In the genomic region with DNA sequence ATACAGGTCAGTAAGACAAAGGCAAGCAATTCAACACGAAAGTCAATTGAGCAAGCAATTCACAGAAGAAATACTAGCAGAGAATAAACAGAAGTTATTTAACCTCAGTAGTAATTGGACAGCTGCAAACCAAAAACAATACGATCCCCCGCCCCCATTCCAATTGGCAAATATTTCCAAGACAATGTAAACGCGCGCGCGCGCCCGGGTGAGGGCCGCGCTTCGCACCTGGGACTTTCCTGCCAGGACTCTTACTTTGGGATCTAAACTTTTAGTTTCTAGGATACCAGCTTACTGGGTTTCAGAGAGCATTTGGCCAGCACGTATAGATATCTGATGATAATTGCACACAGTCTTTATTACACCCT, we compare ENCODE assay signal across 8 cellular contexts. TPM values are rescaled to one million over a fixed set of nuclear protein-coding genes. Genes with fewer than 3 reads are reported as not detected.
DNase-seq lines count a peak whose midpoint lies in the region; ATAC-seq and TF ChIP-seq lines count a peak whose summit lies in the region.

No MANE protein-coding gene starts in this region.

- H3K27me3 Mint-ChIP-seq in WTC11 (ENCODE audit: low read depth) (no peaks in the 10 kb centered on the region), neural crest cell (ENCODE audit: low read depth) (no peaks in the 10 kb centered on the region)

- DNase-seq in ELR (ENCODE audit: low read depth) (peak; percentile 40), LHCN-M2 (ENCODE audit: low read depth) (peak; percentile 58), WTC11 (ENCODE audit: low spot score) (peak; percentile 75), fibroblast of mammary gland (ENCODE audit: low read depth) (peak; percentile 40), neural crest cell (ENCODE audit: low read depth, low spot score) (no peak), KG1 (lab: John Stamatoyannopoulos, UW) (no peak), GF-D8 (lab: John Stamatoyannopoulos, UW) (no peak)

- H3K4me1 Mint-ChIP-seq in WTC11 (peaks cover 27% of the 10 kb centered on the region), neural crest cell (peaks cover 30% of the 10 kb centered on the region)

- POLR2A ChIA-PET in WTC11 (lab: Charles Lee) = interaction anchor here (1.0 to 2.0 kb wide), 9 partner anchors 7 to 65 kb away, joined by 3 to 30 read pairs (median 4); a partner anchor contains a TSS

- no peaks in the 10 kb centered on the region for H3K9me3 Mint-ChIP-seq in WTC11
- H3K9me3 Mint-ChIP-seq in neural crest cell = no peaks in the 10 kb centered on the region

- ATAC-seq in WTC11 = peak; percentile 4
- no peak for ATAC-seq in GM21381 (IDR thresholded peaks at IDR 0.05; ENCODE audit: unreplicated experiment)

- CTCF ChIA-PET in WTC11 (lab: Charles Lee) = interaction anchor here (1.2 to 2.1 kb wide), 4 partner anchors 8 to 215 kb away, joined by 6 to 11 read pairs (median 8); a partner anchor contains a TSS

- H3K36me3 Mint-ChIP-seq in WTC11 (peaks cover 29% of the 10 kb centered on the region), neural crest cell (ENCODE audit: low read depth) (peaks cover 14% of the 10 kb centered on the region)

- H3K4me3 Mint-ChIP-seq in WTC11 (peak overlapping the region; percentile 97), neural crest cell (peak overlapping the region; percentile 94)

- no peak for TF ChIP-seq CTCF in WTC11 (IDR thresholded peaks at IDR 0.05)
- TF ChIP-seq CTCF in fibroblast of mammary gland (conservative IDR thresholded peaks at IDR 0.05; ENCODE audit: control insufficient read depth, insufficient read depth, low read depth, low read length) = no peak
- TF ChIP-seq CTCF in neural crest cell (conservative IDR thresholded peaks at IDR 0.05) = no peak

- H3K4me3 ChIP-seq in fibroblast of mammary gland (ENCODE audit: control insufficient read depth, low read depth, low read length) = peak overlapping the region; percentile 81

- peak overlapping the region; percentile 99 for H3K27ac Mint-ChIP-seq in WTC11
- H3K27ac Mint-ChIP-seq in neural crest cell (ENCODE audit: unreplicated experiment) = peak overlapping the region; percentile 91

TF ChIP-seq in WTC11, 78 proteins besides CTCF, POLR2A, EP300 and RAD21:
- 0 out of 2 replicates have a peak, but pooled peaks have one; percentile 41 for TF ChIP-seq CREM (CRISPR knock-in tag; IDR thresholded peaks at IDR 0.05)
- 0 out of 2 replicates have a peak, but pooled peaks have one; percentile 55 for TF ChIP-seq ZNF671 (CRISPR knock-in tag; IDR thresholded peaks at IDR 0.05)
- TF ChIP-seq ZNF317 (CRISPR knock-in tag; IDR thresholded peaks at IDR 0.05; ENCODE audit: borderline replicate concordance, low read depth) = 0 out of 2 replicates have a peak, but pooled peaks have one; percentile 45
- TF ChIP-seq RORB (CRISPR knock-in tag; IDR thresholded peaks at IDR 0.05) = no peak
TF ChIP-seq in WTC11: peak in this region for 3.

RNA-seq across cellular contexts. Expression of a gene that starts 8.5 kb away (rescaled TPM):
- 33.1 and 35.5 TPM in 2 replicates for total RNA-seq in LHCN-M2 (2014; rRNA removed)
- 23.7 TPM for polyA plus RNA-seq in LHCN-M2 (2012)
- 32.3 to 34.0 TPM (median 32.7 TPM) in 3 replicates for total RNA-seq in WTC11 (2021)
- 54.9 and 59.1 TPM in 2 replicates for total RNA-seq in neural crest cell

Comparison
In these comparisons a context has a peak if more than half of its experiments do, and no peak if none do; other contexts are left out.
1. DNase-seq: peak in ELR (single experiment), LHCN-M2 (single experiment), WTC11 (single experiment) and fibroblast of mammary gland (single experiment); none in neural crest cell (single experiment), KG1 (single experiment) and GF-D8 (single experiment).